ENCODE assay signal across 19 cellular contexts in the genomic region with DNA sequence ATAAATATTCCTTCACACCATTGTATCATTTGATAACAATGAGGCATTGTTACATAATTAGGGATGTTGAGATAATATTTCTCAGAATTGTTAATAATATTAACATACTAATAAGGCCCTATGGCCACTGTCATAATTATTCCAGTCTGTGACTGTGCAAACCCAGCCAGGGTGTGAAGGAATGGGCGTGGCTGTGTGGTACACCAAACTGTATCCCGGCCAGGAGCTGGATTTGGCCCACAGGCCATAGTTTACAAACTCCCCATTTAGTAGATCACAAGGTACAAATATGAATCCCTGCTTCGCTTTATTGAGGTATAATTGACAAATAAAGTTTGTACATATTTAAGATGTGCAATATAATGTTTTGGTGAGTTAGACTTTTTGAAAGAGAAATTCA.
"Had no signal": no experiment of that assay in that cellular context is flagged by ENCODE, and none has a peak within 500 bp of the region (broad histone marks: within the 10 kb centered on the region; RNA-seq: fewer than 3 reads in every experiment).

No MANE protein-coding gene starts in this region.

- ATAC-seq: SK-N-SH treated with all-trans-retinoic acid at 6 μM for 48 hours had no signal

- H3K4me1 ChIP-seq: SJCRH30 had no signal

- H3K9me3 ChIP-seq: MG63, SJCRH30 had no signal

- H3K4me3 ChIP-seq: MG63, SJCRH30 had no signal

- H3K36me3 ChIP-seq: MG63, SJCRH30 had no signal

- DNase-seq: Karpas-422, KG1, MG63, NCI-H1092, NCI-H1105 treated with DMSO at 0.1 percent for 48 hours, NCI-H1417 treated with DMSO at 0.1 percent for 48 hours, NCI-H146, NCI-H1694 treated with DMSO at 0.1 percent for 48 hours, NCI-H1930, NCI-H2081, NCI-H2107, NCI-H2227 treated with DMSO at 0.1 percent for 48 hours, NCI-H524, NCI-H526 treated with DMSO at 0.1 percent for 48 hours, NCI-H748 treated with DMSO at 0.1 percent for 48 hours, RPMI8226, SHP77 treated with DMSO at 0.1 percent for 48 hours, SJCRH30 had no signal

- H3K27me3 ChIP-seq: MG63, SJCRH30 had no signal

- H3K27ac ChIP-seq: SJCRH30 had no signal
